Comparison of ENCODE assay signal across 8 cellular contexts in genomic region chr16:30377812-30378235, GRCh38. TPM values are rescaled to one million over a fixed set of nuclear protein-coding genes. Genes with fewer than 3 reads are reported as not detected.
DNase-seq lines count a peak whose midpoint lies in the region; ATAC-seq and TF ChIP-seq lines count a peak whose summit lies in the region.

No MANE protein-coding gene starts in this region.

- peak overlapping the region; percentile 84; the same call in 1 of the 2 replicates for H3K4me3 ChIP-seq in iPS-20b (ENCODE audit: low read length)
- peak overlapping the region; percentile 78 to 88 (median 85) for H3K4me3 ChIP-seq in skeletal muscle tissue (ENCODE audit: low read length in 3 of 3)

- peak overlapping the region; percentile 92 for H3K4me3 Mint-ChIP-seq in MCF 10A (ENCODE audit: unreplicated experiment)

- H3K9ac ChIP-seq in iPS-20b (ENCODE audit: low read depth, low read length) (peak overlapping the region; percentile 95; the same call in 1 of the 2 replicates), skeletal muscle tissue (ENCODE audit: low read depth in 1 of 3, low read length in 3 of 3) (peak overlapping the region; percentile 89 to 92 (median 89))

- TSS peak; percentile 80 for BruUV-seq in MCF 10A (replicated peaks; lab: Mats Ljungman, UMichigan)

- H3K36me3 Mint-ChIP-seq in MCF 10A (ENCODE audit: insufficient read depth, unreplicated experiment): peaks cover 18% of the 10 kb centered on the region

- H3K9me3 ChIP-seq in iPS-20b (ENCODE audit: insufficient read depth, low read depth, low read length) (no peaks in the 10 kb centered on the region), skeletal muscle tissue (ENCODE audit: control insufficient read depth in 3 of 3, low read length in 3 of 3) (no peaks in the 10 kb centered on the region)

- peak overlapping the region; percentile 99 for H3K27ac Mint-ChIP-seq in MCF 10A (ENCODE audit: low read depth, unreplicated experiment)

- H3K4me1 Mint-ChIP-seq in MCF 10A (ENCODE audit: insufficient read depth, unreplicated experiment): peaks cover 13% of the 10 kb centered on the region

- intact Hi-C loops in MCF 10A (cut with micrococcal nuclease): no loop called here

- ATAC-seq in GM18499 (IDR thresholded peaks at IDR 0.05; ENCODE audit: insufficient read depth, unreplicated experiment): peak; percentile 16
- peak; percentile 34 for ATAC-seq in HG02970 (IDR thresholded peaks at IDR 0.05; ENCODE audit: low FRiP score, unreplicated experiment)

- POLR2A ChIA-PET in MCF 10A (lab: Yijun Ruan, JAX): interaction anchor here (0.9 to 3.7 kb wide), 18 partner anchors 9 to 312 kb away, joined by 3 to 20 read pairs (median 4); partner anchors contain the start of genes ALDOA, CD2BP2, DCTPP1 and ZNF48

- H3K27me3 ChIP-seq in iPS-20b (ENCODE audit: insufficient read depth, low read length): no peaks in the 10 kb centered on the region
- no peaks in the 10 kb centered on the region for H3K27me3 ChIP-seq in skeletal muscle tissue (ENCODE audit: control insufficient read depth in 3 of 3, insufficient read depth in 3 of 3, low read length in 3 of 3)

- H3K4me1 ChIP-seq in iPS-20b (ENCODE audit: insufficient read depth, low read length) (peaks cover 6% of the 10 kb centered on the region), skeletal muscle tissue (ENCODE audit: control insufficient read depth in 3 of 3, insufficient read depth in 3 of 3, low read length in 3 of 3) (peaks cover 18 to 37% (median 20%) of the 10 kb centered on the region in 3 donors)

- no peaks in the 10 kb centered on the region for H3K27me3 Mint-ChIP-seq in MCF 10A (ENCODE audit: insufficient read depth, unreplicated experiment)

- H3K9me3 Mint-ChIP-seq in MCF 10A (ENCODE audit: unreplicated experiment): no peaks in the 10 kb centered on the region

- CTCF ChIA-PET in MCF 10A (lab: Yijun Ruan, JAX): interaction anchor here (0.7 to 1.3 kb wide), 4 partner anchors 12 to 67 kb away, joined by 3 to 4 read pairs (median 4); partner anchors contain the start of gene ZNF48

- H3K27ac ChIP-seq in iPS-20b (ENCODE audit: low read length): peak overlapping the region; percentile 100
- peak overlapping the region; percentile 100 for H3K27ac ChIP-seq in skeletal muscle tissue (ENCODE audit: low read depth, low read length)

- H3K36me3 ChIP-seq in iPS-20b (ENCODE audit: insufficient read depth, low read depth, low read length): 0 out of 2 replicates have a peak, but pooled peaks cover 4% of the 10 kb centered on the region
- peaks cover 10 to 16% (median 11%) of the 10 kb centered on the region in 3 donors for H3K36me3 ChIP-seq in skeletal muscle tissue (ENCODE audit: control insufficient read depth in 3 of 3, insufficient read depth in 3 of 3, low read length in 3 of 3)

- DNase-seq in NCI-H2081 (lab: John Stamatoyannopoulos, UW) (peak; percentile 75 to 80), UCSD-AML1 (lab: John Stamatoyannopoulos, UW; ENCODE audit: unreplicated experiment) (peak; percentile 91), MCF 10A (ENCODE audit: unreplicated experiment) (peak; percentile 84), CD1c-positive myeloid dendritic cell (ENCODE audit: extremely low spot score) (no peak)

- TF ChIP-seq CTCF in MCF 10A (IDR thresholded peaks at IDR 0.05; ENCODE audit: unreplicated experiment): no peak

RNA-seq across cellular contexts. Expression of gene MYL11, which starts 3.2 kb away (rescaled TPM):
- 1.2 and 1.6 TPM in 2 replicates for total RNA-seq in MCF 10A (2022)
- 12,119 TPM for total RNA-seq in skeletal muscle tissue

RNA-seq across cellular contexts. Expression of gene SEPTIN1, which starts 4.5 kb away (rescaled TPM):
- 1.3 and 1.7 TPM in 2 replicates for total RNA-seq in MCF 10A (2022)
- 0.52 TPM for total RNA-seq in skeletal muscle tissue

RNA-seq across cellular contexts. Expression of gene TBC1D10B, which starts 7.5 kb away (rescaled TPM):
- total RNA-seq in MCF 10A (2022): 46.5 and 48.0 TPM in 2 replicates
- total RNA-seq in skeletal muscle tissue: 24.5 TPM

RNA-seq across cellular contexts. Expression of gene ZNF48, which starts 17.4 kb away (rescaled TPM):
- 11.0 and 12.4 TPM in 2 replicates for total RNA-seq in MCF 10A (2022)
- 6.3 TPM for total RNA-seq in skeletal muscle tissue

RNA-seq across cellular contexts. Expression of gene CD2BP2, which starts 22.7 kb away (rescaled TPM):
- total RNA-seq in MCF 10A (2022): 48.4 and 58.9 TPM in 2 replicates
- 24.5 TPM for total RNA-seq in skeletal muscle tissue

Comparison
In these comparisons a context has a peak if more than half of its experiments do, and no peak if none do; other contexts are left out.
1. RNA of gene MYL11, which starts 3.2 kb away (total RNA-seq): 12,119 TPM in skeletal muscle tissue (single experiment); 1.2 to 1.6 TPM in MCF 10A; every median in the first group is over 1,000 times any median in the second.